In the genomic region with DNA sequence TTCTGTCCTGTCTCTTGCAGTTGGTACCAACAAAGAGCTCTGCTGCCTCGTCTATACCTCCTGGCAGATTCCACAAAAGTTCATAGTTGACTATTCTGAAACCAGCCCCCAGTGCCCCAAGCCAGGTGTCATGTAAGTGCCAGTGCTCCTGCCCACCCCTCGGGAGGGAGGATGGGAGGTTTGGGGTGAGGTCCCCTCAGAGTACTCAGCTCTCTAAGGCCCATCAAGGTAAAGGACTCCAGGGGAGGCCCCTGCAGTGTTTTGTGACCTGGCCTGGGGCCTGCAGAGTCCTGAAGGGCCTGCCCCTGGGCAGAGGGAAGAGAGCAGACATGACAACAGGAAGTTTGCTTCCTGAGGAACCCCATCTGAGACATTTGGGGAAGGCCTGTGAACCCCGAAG, we compare ENCODE assay signal across 25 cellular contexts. TPM values are rescaled to one million over a fixed set of nuclear protein-coding genes. Genes with fewer than 3 reads are reported as not detected.
"Had no signal": no experiment of that assay in that cellular context is flagged by ENCODE, and none has a peak within 500 bp of the region (broad histone marks: within the 10 kb centered on the region; RNA-seq: fewer than 3 reads in every experiment).

No MANE protein-coding gene starts in this region.

- DNase-seq: activated CD4-positive, alpha-beta T cell treated with anti-CD3 and anti-CD28 coated beads, Interleukin-2, amount 10 ng/mL, durations not matched to agents 24 days and 14 days; activated CD4-positive, alpha-beta T cell treated with anti-CD3 and anti-CD28 coated beads, Interleukin-2, amount 50 U/mL, for 4 hours; activated naive CD4-positive, alpha-beta T cell treated with anti-CD3 and anti-CD28 coated beads, Interleukin-2, amount 10 ng/mL, durations not matched to agents 7 days and 5 days; activated T-cell treated with anti-CD3 and anti-CD28 coated beads, Interleukin-2, amount 50 U/mL, for 1 hour; amygdala; MM.1S; MV-4-11; NCI-H1092; NCI-H1436 treated with DMSO at 0.1 percent for 48 hours; NCI-H1694 treated with DMSO at 0.1 percent for 48 hours; NCI-H2029; NCI-H345; NCI-H524 treated with DMSO at 0.1 percent for 48 hours; SHP77; SJCRH30 had no signal

- H3K9me3 Mint-ChIP-seq: activated CD4-positive, alpha-beta T cell treated with anti-CD3 and anti-CD28 coated beads, Interleukin-2, amount 10 ng/mL, durations not matched to agents 24 days and 14 days; activated naive CD4-positive, alpha-beta T cell treated with anti-CD3 and anti-CD28 coated beads, Interleukin-2, amount 10 ng/mL, durations not matched to agents 7 days and 5 days; activated T-helper 1 cell treated with anti-CD3 and anti-CD28 coated beads, Interleukin-12 subunit alpha, Interleukin-12 subunit beta, Interleukin-2, Interleukin-4 antibody, amounts not matched to agents 30 ng/mL and 10 ng/mL and 1 ng/mL, durations not matched to agents 14 hours and 24 hours and 36 hours had no signal

- H3K4me3 Mint-ChIP-seq: activated CD4-positive, alpha-beta T cell treated with anti-CD3 and anti-CD28 coated beads, Interleukin-2, amount 10 ng/mL, durations not matched to agents 24 days and 14 days; activated naive CD4-positive, alpha-beta T cell treated with anti-CD3 and anti-CD28 coated beads, Interleukin-2, amount 10 ng/mL, durations not matched to agents 7 days and 5 days; activated naive CD8-positive, alpha-beta T cell; activated T-helper 1 cell treated with anti-CD3 and anti-CD28 coated beads, Interleukin-12 subunit alpha, Interleukin-12 subunit beta, Interleukin-2, Interleukin-4 antibody, amounts not matched to agents 30 ng/mL and 10 ng/mL and 1 ng/mL, durations not matched to agents 14 hours and 24 hours and 36 hours had no signal

- H3K27ac Mint-ChIP-seq: activated CD4-positive, alpha-beta T cell treated with anti-CD3 and anti-CD28 coated beads, Interleukin-2, amount 10 ng/mL, durations not matched to agents 24 days and 14 days; activated naive CD4-positive, alpha-beta T cell treated with anti-CD3 and anti-CD28 coated beads, Interleukin-2, amount 10 ng/mL, durations not matched to agents 7 days and 5 days; activated naive CD8-positive, alpha-beta T cell; activated T-helper 1 cell treated with anti-CD3 and anti-CD28 coated beads, Interleukin-12 subunit alpha, Interleukin-12 subunit beta, Interleukin-2, Interleukin-4 antibody, amounts not matched to agents 30 ng/mL and 10 ng/mL and 1 ng/mL, durations not matched to agents 14 hours and 24 hours and 36 hours had no signal

- ATAC-seq: Panc1 had no signal

- H3K4me1 Mint-ChIP-seq: activated naive CD4-positive, alpha-beta T cell treated with anti-CD3 and anti-CD28 coated beads, Interleukin-2, amount 10 ng/mL, durations not matched to agents 7 days and 5 days had no signal

- H3K36me3 Mint-ChIP-seq: activated naive CD4-positive, alpha-beta T cell treated with anti-CD3 and anti-CD28 coated beads, Interleukin-2, amount 10 ng/mL, durations not matched to agents 7 days and 5 days; activated naive CD8-positive, alpha-beta T cell had no signal

- H3K27me3 Mint-ChIP-seq: activated naive CD8-positive, alpha-beta T cell had no signal

RNA-seq across cellular contexts. Expression of a gene that starts 6.4 kb away (rescaled TPM):
- total RNA-seq: activated CD4-positive, alpha-beta T cell treated with anti-CD3 and anti-CD28 coated beads, Interleukin-2, amount 10 ng/mL, durations not matched to agents 24 days and 14 days; activated T-helper 1 cell treated with anti-CD3 and anti-CD28 coated beads, Interleukin-12 subunit alpha, Interleukin-12 subunit beta, Interleukin-2, Interleukin-4 antibody, amounts not matched to agents 30 ng/mL and 10 ng/mL and 1 ng/mL, durations not matched to agents 14 hours and 24 hours and 36 hours; ascending aorta; cardiac muscle cell; LHCN-M2; NCI-H460; RPMI7951; SJCRH30; T-helper 1 cell treated with Interleukin-12 subunit alpha and Interleukin-12 subunit beta and Interleukin-4 antibody, amounts not matched to agents 30 ng/mL and 1 ng/mL, for 36 hours; T-helper 2 cell treated with Interferon-gamma antibody and Interleukin-4, amounts not matched to agents 100 ng/mL and 5 ng/mL, for 36 hours had no signal

RNA-seq across cellular contexts. Expression of a gene that starts 19.5 kb away (rescaled TPM):
- total RNA-seq: ascending aorta, cardiac muscle cell, LHCN-M2, NCI-H460, SJCRH30 had no signal

RNA-seq across cellular contexts. Expression of a gene that starts 33.2 kb away (rescaled TPM):
- total RNA-seq: ascending aorta, cardiac muscle cell, LHCN-M2, NCI-H460, RPMI7951, SJCRH30 had no signal

RNA-seq across cellular contexts. Expression of a gene that starts 52.7 kb away (rescaled TPM):
- total RNA-seq: activated CD4-positive, alpha-beta T cell treated with anti-CD3 and anti-CD28 coated beads, Interleukin-2, amount 10 ng/mL, durations not matched to agents 24 days and 14 days; activated T-helper 1 cell treated with anti-CD3 and anti-CD28 coated beads, Interleukin-12 subunit alpha, Interleukin-12 subunit beta, Interleukin-2, Interleukin-4 antibody, amounts not matched to agents 30 ng/mL and 10 ng/mL and 1 ng/mL, durations not matched to agents 14 hours and 24 hours and 36 hours; cardiac muscle cell; LHCN-M2; NCI-H460; RPMI7951; SJCRH30; T-helper 1 cell treated with Interleukin-12 subunit alpha and Interleukin-12 subunit beta and Interleukin-4 antibody, amounts not matched to agents 30 ng/mL and 1 ng/mL, for 36 hours; T-helper 2 cell treated with Interferon-gamma antibody and Interleukin-4, amounts not matched to agents 100 ng/mL and 5 ng/mL, for 36 hours had no signal
